1 cellular context compared by ENCODE assay signal in the genomic region with DNA sequence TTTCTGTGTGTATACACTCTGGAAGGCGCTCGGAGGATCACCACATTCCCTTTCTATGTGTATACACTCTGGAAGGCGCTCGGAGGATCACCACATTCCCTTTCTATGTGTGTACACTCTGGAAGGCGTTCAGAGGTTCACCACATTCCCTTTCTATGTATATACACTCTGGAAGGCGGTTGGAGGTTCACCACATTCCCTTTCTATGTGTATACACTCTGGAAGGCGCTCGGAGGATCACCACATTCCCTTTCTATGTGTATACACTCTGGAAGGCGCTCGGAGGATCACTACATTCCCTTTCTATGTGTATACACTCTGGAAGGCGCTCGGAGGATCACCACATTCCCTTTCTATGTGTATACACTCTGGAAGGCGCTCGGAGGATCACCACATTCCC. TPM values are rescaled to one million over a fixed set of nuclear protein-coding genes. Genes with fewer than 3 reads are reported as not detected.
"Had no signal": no experiment of that assay in that cellular context is flagged by ENCODE, and none has a peak within 500 bp of the region (broad histone marks: within the 10 kb centered on the region; RNA-seq: fewer than 3 reads in every experiment).

No MANE protein-coding gene starts in this region.

RNA-seq across cellular contexts. Expression of a gene that starts 33.4 kb away (rescaled TPM):
- total RNA-seq: OCI-LY7 had no signal
